11 cellular contexts compared by ENCODE assay signal in the genomic region with DNA sequence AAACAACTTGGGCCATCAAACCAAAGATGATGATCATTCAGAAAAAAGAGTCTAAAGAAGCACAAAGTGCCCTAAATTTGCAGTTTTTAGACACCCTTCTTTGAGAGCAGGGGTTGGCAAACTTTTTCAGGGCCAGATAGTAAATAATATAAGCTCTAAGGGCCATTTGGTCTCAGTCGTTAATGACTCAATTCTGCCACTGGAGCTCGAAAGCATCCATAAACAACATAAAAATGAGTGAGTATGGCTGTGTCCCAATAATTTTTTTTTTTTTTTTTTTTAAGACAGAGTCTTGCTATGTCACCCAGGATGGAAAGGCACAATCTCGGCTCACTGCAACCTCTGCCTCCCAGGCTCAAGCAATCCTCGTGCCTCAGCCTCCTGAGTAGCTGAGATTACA.
"Had no signal": no experiment of that assay in that cellular context is flagged by ENCODE, and none has a peak within 500 bp of the region (broad histone marks: within the 10 kb centered on the region; RNA-seq: fewer than 3 reads in every experiment).

No MANE protein-coding gene starts in this region.

- H3K27me3 ChIP-seq: body of pancreas, dorsolateral prefrontal cortex, gastrocnemius medialis had no signal

- ATAC-seq: WTC11 had no signal

- H3K27ac ChIP-seq: body of pancreas, gastrocnemius medialis, left ventricle myocardium inferior had no signal

- H3K36me3 ChIP-seq: gastrocnemius medialis, left ventricle myocardium inferior had no signal

- H3K9me3 ChIP-seq: body of pancreas, gastrocnemius medialis, left ventricle myocardium inferior had no signal

- H3K4me3 ChIP-seq: body of pancreas had no signal

- DNase-seq: activated CD4-positive, alpha-beta memory T cell treated with anti-CD3 and anti-CD28 coated beads for 36 hours; activated CD4-positive, alpha-beta T cell treated with anti-CD3 and anti-CD28 coated beads for 36 hours; activated naive CD4-positive, alpha-beta T cell treated with anti-CD3 and anti-CD28 coated beads for 36 hours; body of pancreas; caudate nucleus; dorsolateral prefrontal cortex; gastrocnemius medialis; head of caudate nucleus; left ventricle myocardium inferior; stimulated activated CD4-positive, alpha-beta T cell treated with anti-CD3 and anti-CD28 coated beads, Interleukin-2, amount 100 ng/mL, for 24 hours had no signal
